8 cellular contexts compared by ENCODE assay signal in the genomic region with DNA sequence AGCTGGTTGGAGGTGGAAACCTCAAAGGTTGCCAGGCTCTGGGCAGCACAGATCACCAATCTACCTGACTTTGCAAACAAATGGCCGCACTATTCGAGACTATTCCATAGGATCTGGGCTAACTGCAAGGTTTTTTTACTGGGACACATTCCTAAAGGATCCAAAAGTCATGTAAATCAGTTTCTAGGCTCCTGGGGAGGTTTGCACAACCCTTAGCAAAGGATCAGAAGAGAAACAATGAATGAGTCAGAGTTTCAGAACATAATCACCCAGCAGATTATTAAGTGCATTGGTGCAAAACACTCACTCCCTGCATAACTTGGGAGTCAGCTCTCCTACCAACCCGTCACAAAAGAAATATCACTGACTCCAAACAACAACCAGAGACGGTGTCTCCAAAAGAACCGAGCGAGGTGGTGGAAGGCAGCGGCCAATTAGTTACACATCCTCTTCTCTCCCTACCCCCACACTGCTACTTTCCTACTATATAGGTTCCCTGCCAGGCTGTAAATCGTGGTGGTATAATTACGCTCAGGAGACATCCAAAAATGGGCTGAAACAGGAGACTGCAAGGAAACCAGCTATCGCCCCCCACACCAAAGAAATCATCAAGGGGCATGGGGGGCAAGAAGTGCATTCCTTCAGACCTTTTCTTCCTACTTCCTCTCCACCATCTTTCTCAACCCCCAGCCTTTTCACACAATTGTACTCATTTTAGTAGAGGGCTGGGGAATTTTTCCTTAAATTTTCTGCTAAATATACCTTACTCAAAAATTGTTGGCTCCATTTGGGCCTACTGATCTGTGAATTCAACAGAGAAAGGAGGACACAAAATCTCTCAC. TPM values are rescaled to one million over a fixed set of nuclear protein-coding genes. Genes with fewer than 3 reads are reported as not detected.
DNase-seq lines count a peak whose midpoint lies in the region; ATAC-seq and TF ChIP-seq lines count a peak whose summit lies in the region.

No MANE protein-coding gene starts in this region.

- H4K20me1 ChIP-seq in GM23338 (replicated peaks; ENCODE audit: insufficient read depth), result no peaks in the 10 kb centered on the region
- H4K20me1 ChIP-seq in hepatocyte (ENCODE audit: insufficient read depth, poor library complexity, severe bottlenecking), result peaks cover 33% of the 10 kb centered on the region

- H3K27ac Mint-ChIP-seq in GM23338, result no peak overlapping the region
- H3K27ac Mint-ChIP-seq in progenitor cell of endocrine pancreas, result no peak overlapping the region

- H3K4me3 Mint-ChIP-seq in GM23338 (no peak overlapping the region), progenitor cell of endocrine pancreas (ENCODE audit: low read depth) (no peak overlapping the region)

- in situ Hi-C loops in gastrocnemius medialis (cut with MboI; ENCODE audit: low sequenced_read_pairs in 4 of 4), result loop anchor here in 1 of 4 donors (25.0 kb wide), 1 partner anchor 112 kb away; no protein-coding TSS in a partner anchor

- H3K9me3 ChIP-seq in hepatocyte (ENCODE audit: low read depth) (no peaks in the 10 kb centered on the region), gastrocnemius medialis (no peaks in the 10 kb centered on the region)

- peaks cover 26% of the 10 kb centered on the region for H3K36me3 Mint-ChIP-seq in GM23338 (ENCODE audit: low read depth)
- peaks cover 10% of the 10 kb centered on the region for H3K36me3 Mint-ChIP-seq in progenitor cell of endocrine pancreas (ENCODE audit: insufficient read depth)

- TF ChIP-seq CTCF in GM23338 (conservative IDR thresholded peaks at IDR 0.05; ENCODE audit: low read depth in 2 of 2) (no peak), hepatocyte (IDR thresholded peaks at IDR 0.05; ENCODE audit: poor library complexity) (no peak), gastrocnemius medialis (IDR thresholded peaks at IDR 0.05 in 4 of 5, conservative IDR thresholded peaks at IDR 0.05 in 1 of 5) (no peak), progenitor cell of endocrine pancreas (IDR thresholded peaks at IDR 0.05; ENCODE audit: unreplicated experiment) (no peak)

- TF ChIP-seq POLR2A in gastrocnemius medialis (IDR thresholded peaks at IDR 0.05), result peak in 1 of 2 donors; percentile 54

- no peak overlapping the region for H2AFZ ChIP-seq in GM23338
- no peak overlapping the region for H2AFZ ChIP-seq in hepatocyte

- H3K36me3 ChIP-seq in GM23338 (ENCODE audit: insufficient read depth), result peaks cover 4% of the 10 kb centered on the region; the same call in 1 of the 2 replicates
- no peaks in the 10 kb centered on the region for H3K36me3 ChIP-seq in hepatocyte (replicated peaks; ENCODE audit: insufficient read depth, low read depth)
- no peaks in the 10 kb centered on the region for H3K36me3 ChIP-seq in gastrocnemius medialis

- H3K4me2 ChIP-seq in GM23338, result peak overlapping the region; percentile 72
- peak overlapping the region; percentile 78 for H3K4me2 ChIP-seq in hepatocyte

- H3K27me3 Mint-ChIP-seq in GM23338 (ENCODE audit: insufficient read depth, low read depth, poor library complexity) (peaks cover 8% of the 10 kb centered on the region), progenitor cell of endocrine pancreas (no peaks in the 10 kb centered on the region)

- intact Hi-C loops in gastrocnemius medialis (cut with DNase I; ENCODE audit: low total_unique reads), result loop anchor here (2.0 to 5.0 kb wide), 3 partner anchors 33 to 207 kb away; no protein-coding TSS in a partner anchor

- H3K4me3 ChIP-seq in GM23338 (peak overlapping the region; percentile 63), hepatocyte (peak overlapping the region; percentile 85), gastrocnemius medialis (peak overlapping the region; percentile 81 to 97 (median 86))

- H3K4me1 Mint-ChIP-seq in GM23338, result peaks cover 23% of the 10 kb centered on the region
- peaks cover 21% of the 10 kb centered on the region for H3K4me1 Mint-ChIP-seq in progenitor cell of endocrine pancreas (ENCODE audit: low read depth)

- H3K27me3 ChIP-seq in GM23338 (ENCODE audit: insufficient read depth) (no peaks in the 10 kb centered on the region), hepatocyte (no peaks in the 10 kb centered on the region), gastrocnemius medialis (no peaks in the 10 kb centered on the region)

- DNase-seq in NCI-H2029 treated with DMSO at 0.1 percent for 48 hours (lab: John Stamatoyannopoulos, UW), result peak; percentile 72
- no peak for DNase-seq in NCI-H2029 (lab: John Stamatoyannopoulos, UW)
- DNase-seq in GM23338 (ENCODE audit: low spot score), result peak; percentile 72
- peak in 2 of 3 experiments; percentile 76 to 87 for DNase-seq in NCI-H1417 (lab: John Stamatoyannopoulos, UW)
- peak; percentile 97 for DNase-seq in amniotic epithelial cell (ENCODE audit: low read depth)
- DNase-seq in hepatocyte (ENCODE audit: low spot score), result peak; percentile 62
- DNase-seq in gastrocnemius medialis, result no peak
- no peak for DNase-seq in progenitor cell of endocrine pancreas (ENCODE audit: low spot score, unreplicated experiment)

- H3K9me2 ChIP-seq in GM23338 (ENCODE audit: insufficient read depth) (no peaks in the 10 kb centered on the region), hepatocyte (replicated peaks; ENCODE audit: insufficient read depth) (no peaks in the 10 kb centered on the region)

- H3K4me1 ChIP-seq in GM23338 (ENCODE audit: insufficient read depth), result peaks cover 22% of the 10 kb centered on the region
- peaks cover 24% of the 10 kb centered on the region for H3K4me1 ChIP-seq in hepatocyte (ENCODE audit: insufficient read depth)
- peaks cover 38 to 46% of the 10 kb centered on the region in 2 donors for H3K4me1 ChIP-seq in gastrocnemius medialis

- ATAC-seq in GM23338 (peak; percentile 35), gastrocnemius medialis (peak; percentile 11 to 25)

- 0 out of 2 replicates have a peak, but pooled peaks cover 4% of the 10 kb centered on the region for H3F3A ChIP-seq in GM23338 (replicated peaks; ENCODE audit: low read depth)

- 4% methylated on average over 10 of the region's 10 CpGs for WGBS in hepatocyte (ENCODE audit: low lambda C conversion rate, missing lambda C conversion rate)

- peak overlapping the region; percentile 95 for H3K27ac ChIP-seq in GM23338 (ENCODE audit: low read depth)
- peak overlapping the region; percentile 92 for H3K27ac ChIP-seq in hepatocyte
- peak overlapping the region; percentile 92 to 99 (median 99) for H3K27ac ChIP-seq in gastrocnemius medialis

- H3K9me3 Mint-ChIP-seq in GM23338, result peaks cover 2% of the 10 kb centered on the region; the same call in 1 of the 3 replicates
- H3K9me3 Mint-ChIP-seq in progenitor cell of endocrine pancreas (ENCODE audit: low read depth), result peaks cover 9% of the 10 kb centered on the region

- peaks cover 65% of the 10 kb centered on the region for H3K79me2 ChIP-seq in GM23338 (replicated peaks; ENCODE audit: insufficient read depth)
- H3K79me2 ChIP-seq in hepatocyte, result peaks cover 73% of the 10 kb centered on the region

TF ChIP-seq in GM23338, 12 proteins besides CTCF, POLR2A, EP300 and RAD21:
- TF ChIP-seq EZH2phosphoT487 (IDR thresholded peaks at IDR 0.05; ENCODE audit: unreplicated experiment), result no peak
- no peak for TF ChIP-seq CREB1 (CRISPR knock-in tag; IDR thresholded peaks at IDR 0.05; ENCODE audit: low read depth)
- no peak for TF ChIP-seq ZNF331 (CRISPR knock-in tag; IDR thresholded peaks at IDR 0.05; ENCODE audit: low read depth)
- TF ChIP-seq EZH2 (IDR thresholded peaks at IDR 0.05; ENCODE audit: low read depth, unreplicated experiment), result no peak
- TF ChIP-seq ZNF114 (CRISPR knock-in tag; IDR thresholded peaks at IDR 0.05), result no peak

RNA-seq across cellular contexts. Expression of a gene that starts 3.2 kb away (rescaled TPM):
- 86.5 and 107 TPM in 2 replicates for total RNA-seq in GM23338 (2014; rRNA removed; shearing (Covaris generic))
- 37.2 and 40.8 TPM in 2 replicates for polyA plus RNA-seq in GM23338 (2016; fragmentation: Nextera tagmentation; extraction: Ambion mirVana)
- 61.6 and 73.4 TPM in 2 replicates for total RNA-seq in hepatocyte
- 85.5 and 98.9 TPM in 2 replicates for polyA plus RNA-seq in hepatocyte
- 100 to 1,000 TPM in 2 of 4 donors, 10 to 100 TPM in 2; 82.7 to 162 (median 103) TPM for total RNA-seq in gastrocnemius medialis
- 87.6 and 99.1 TPM in 2 replicates for total RNA-seq in progenitor cell of endocrine pancreas

Comparison
In these comparisons a context has a peak if more than half of its experiments do, and no peak if none do; other contexts are left out.
1. DNase-seq: peak in NCI-H2029 treated with DMSO at 0.1 percent for 48 hours (single experiment), GM23338 (single experiment), NCI-H1417 (2 of 3), amniotic epithelial cell (single experiment) and hepatocyte (single experiment); none in NCI-H2029 (single experiment), gastrocnemius medialis (0 of 2) and progenitor cell of endocrine pancreas (single experiment).
2. Peak in every context shown above with its lines, with median percentiles within 50 percentile points of each other: H3K27ac ChIP-seq and H3K4me3 ChIP-seq.